In genomic region chr1:208201241-208201640, GRCh38 we compare ENCODE assay signal across 8 cellular contexts. TPM values are rescaled to one million over a fixed set of nuclear protein-coding genes. Genes with fewer than 3 reads are reported as not detected.
DNase-seq lines count a peak whose midpoint lies in the region; ATAC-seq and TF ChIP-seq lines count a peak whose summit lies in the region.

No MANE protein-coding gene starts in this region.

- H3K36me3 Mint-ChIP-seq in nephron (ENCODE audit: low read depth): peaks cover 27% of the 10 kb centered on the region

- ATAC-seq in GM19467 (IDR thresholded peaks at IDR 0.05; ENCODE audit: unreplicated experiment): no peak

- H3K4me3 ChIP-seq in fibroblast of lung (replicated peaks in 1 of 4; ENCODE audit: control extremely low read depth in 1 of 4, insufficient read depth in 1 of 4, low read depth in 3 of 4, low read length in 4 of 4): no peak overlapping the region

- H3K27ac ChIP-seq in RWPE1 (peak overlapping the region; percentile 68), fibroblast of lung (ENCODE audit: insufficient read depth, low read length) (peak overlapping the region; percentile 48)

- no peaks in the 10 kb centered on the region for H3K9me3 Mint-ChIP-seq in nephron

- no peak overlapping the region for H2AFZ ChIP-seq in fibroblast of lung (ENCODE audit: low read length)

- no peaks in the 10 kb centered on the region for H3K27me3 Mint-ChIP-seq in nephron (ENCODE audit: low read depth)

- H3K27me3 ChIP-seq in fibroblast of lung (ENCODE audit: control insufficient read depth, insufficient read depth, low read length): no peaks in the 10 kb centered on the region

- no peak for TF ChIP-seq CTCF in RWPE1 (conservative IDR thresholded peaks at IDR 0.05; ENCODE audit: low read depth)
- TF ChIP-seq CTCF in fibroblast of lung (conservative IDR thresholded peaks at IDR 0.05 in 1 of 2, IDR thresholded peaks at IDR 0.05 in 1 of 2; ENCODE audit: low read depth in 1 of 2, low read length in 2 of 2): no peak
- no peak for TF ChIP-seq CTCF in nephron (IDR thresholded peaks at IDR 0.05; ENCODE audit: unreplicated experiment in 3 of 3)

- peak overlapping the region; percentile 17 for H3K4me2 ChIP-seq in fibroblast of lung (ENCODE audit: extremely low read depth, insufficient read depth, low read length)

- H3K79me2 ChIP-seq in fibroblast of lung (ENCODE audit: control insufficient read depth, insufficient read depth, low read length): no peaks in the 10 kb centered on the region

- POLR2A ChIA-PET in RWPE1 (lab: Yijun Ruan, JAX; ENCODE audit: low non-redundant PET): no interaction called here

- no peaks in the 10 kb centered on the region for H3K9me3 ChIP-seq in fibroblast of lung (ENCODE audit: control insufficient read depth, insufficient read depth, low read depth, low read length)

- peak; percentile 92 for DNase-seq in AG20443 (ENCODE audit: low spot score)
- DNase-seq in RWPE1 (ENCODE audit: low spot score): peak; percentile 73
- peak; percentile 91 to 99 for DNase-seq in fibroblast of lung (ENCODE audit: low read depth in 2 of 2)
- DNase-seq in NCI-H146 treated with DMSO at 0.1 percent for 48 hours (lab: John Stamatoyannopoulos, UW; ENCODE audit: unreplicated experiment): no peak
- no peak for DNase-seq in medulla oblongata (ENCODE audit: extremely low spot score)
- no peak for DNase-seq in UCSD-AML1 (lab: John Stamatoyannopoulos, UW; ENCODE audit: unreplicated experiment)

- no peaks in the 10 kb centered on the region for H3K36me3 ChIP-seq in fibroblast of lung (ENCODE audit: control insufficient read depth, insufficient read depth, low read length)

- CTCF ChIA-PET in RWPE1 (lab: Yijun Ruan, JAX): interaction anchor here (1.1 kb wide), 1 partner anchor 37 kb away, joined by 4 read pairs; no protein-coding TSS in a partner anchor

- H4K20me1 ChIP-seq in fibroblast of lung (ENCODE audit: control insufficient read depth, extremely low read depth, insufficient read depth, low read length): no peaks in the 10 kb centered on the region

- H3K27ac Mint-ChIP-seq in nephron: peak overlapping the region; percentile 18 to 62 (median 51)

- no peak overlapping the region for H3K9ac ChIP-seq in fibroblast of lung (ENCODE audit: insufficient read depth, low read length)

- H3K4me1 Mint-ChIP-seq in nephron: peaks cover 25% of the 10 kb centered on the region

- peaks cover 11% of the 10 kb centered on the region for H3K4me1 ChIP-seq in fibroblast of lung (ENCODE audit: control insufficient read depth, extremely low read depth, insufficient read depth, low read length)

- no peak overlapping the region for H3K4me3 Mint-ChIP-seq in nephron

RNA-seq across cellular contexts. Expression of gene PLXNA2, which starts 42.9 kb away (rescaled TPM):
- 2.0 and 2.8 TPM in 2 replicates for total RNA-seq in fibroblast of lung
- 0.43 and 0.80 TPM in 2 replicates for polyA plus RNA-seq in fibroblast of lung
- 0.80 and 0.88 TPM in 2 replicates for polyA plus RNA-seq in fibroblast of lung (2012)
- 4.3 and 5.9 TPM in 2 replicates for polyA minus RNA-seq in fibroblast of lung (ENCODE audit: low replicate concordance)

Comparison
In these comparisons a context has a peak if more than half of its experiments do, and no peak if none do; other contexts are left out.
1. DNase-seq: peak in AG20443 (single experiment), RWPE1 (single experiment) and fibroblast of lung (2 of 2); none in NCI-H146 treated with DMSO at 0.1 percent for 48 hours (single experiment), medulla oblongata (single experiment) and UCSD-AML1 (single experiment).